ENCODE assay signal across 14 cellular contexts in the genomic region with DNA sequence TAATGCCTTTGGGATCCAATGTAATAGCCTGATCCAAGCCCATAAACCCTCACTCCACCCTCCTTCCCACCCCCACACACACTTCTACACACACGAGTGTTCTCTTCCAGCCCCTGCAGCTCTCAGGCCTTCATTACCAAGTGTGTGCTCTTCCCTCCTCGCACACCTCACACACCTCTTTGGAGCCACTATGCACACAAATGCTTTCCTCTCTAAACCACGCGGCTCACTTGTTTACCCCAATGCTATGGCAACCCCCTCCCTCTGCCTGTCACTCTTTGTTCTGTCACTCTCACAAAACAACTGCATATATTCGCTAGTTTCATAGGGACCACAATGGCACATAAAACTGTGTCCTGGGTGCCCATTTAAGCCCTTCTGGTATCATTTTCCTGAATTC. TPM values are rescaled to one million over a fixed set of nuclear protein-coding genes. Genes with fewer than 3 reads are reported as not detected.
DNase-seq lines count a peak whose midpoint lies in the region; ATAC-seq, FAIRE-seq and TF ChIP-seq lines count a peak whose summit lies in the region.
"Had no signal": no experiment of that assay in that cellular context is flagged by ENCODE, and none has a peak within 500 bp of the region (broad histone marks: within the 10 kb centered on the region; RNA-seq: fewer than 3 reads in every experiment).

No MANE protein-coding gene starts in this region.

- H3K9ac ChIP-seq in GM12878 (ENCODE audit: control insufficient read depth, insufficient read depth, low read length), result no peak overlapping the region

- no peak for ATAC-seq in GM12878
- ATAC-seq in mucosa of descending colon, result peak; percentile 58
- ATAC-seq in GM21515 (IDR thresholded peaks at IDR 0.05; ENCODE audit: unreplicated experiment), result no peak

- TF ChIP-seq CTCF in GM12878 (IDR thresholded peaks at IDR 0.05 in 2 of 3, conservative IDR thresholded peaks at IDR 0.05 in 1 of 3; ENCODE audit: control insufficient read depth in 2 of 3, extremely low read depth in 1 of 3, insufficient read depth in 1 of 3, low read depth in 3 of 3, low read length in 3 of 3) (no peak), mucosa of descending colon (IDR thresholded peaks at IDR 0.05) (no peak)

- POLR2A ChIA-PET in GM12878 (lab: Charles Lee), result interaction anchor here (0.8 to 1.1 kb wide), 3 partner anchors 13 to 58 kb away, joined by 3 to 4 read pairs (median 3); no protein-coding TSS in a partner anchor

- peaks cover 10% of the 10 kb centered on the region for H3K4me1 ChIP-seq in GM12878 (ENCODE audit: control insufficient read depth, insufficient read depth, low read length)
- peaks cover 13% of the 10 kb centered on the region for H3K4me1 ChIP-seq in mucosa of descending colon (ENCODE audit: low read depth)
- H3K4me1 ChIP-seq: pancreas had no signal

- DNase-seq in NCI-H1436 (lab: John Stamatoyannopoulos, UW), result peak; percentile 27
- no peak for DNase-seq in NCI-H1436 treated with DMSO at 0.1 percent for 48 hours (lab: John Stamatoyannopoulos, UW)
- no peak for DNase-seq in HTR-8/SVneo (ENCODE audit: insufficient read length, low spot score)
- no peak for DNase-seq in GM12878 (ENCODE audit: low read depth, low spot score)
- DNase-seq in mucosa of descending colon, result no peak
- DNase-seq in hypothalamus (lab: John Stamatoyannopoulos, UW), result no peak
- DNase-seq in A172 (ENCODE audit: low spot score), result no peak
- DNase-seq: activated CD4-positive, CD25-positive, alpha-beta regulatory T cell treated with anti-CD3 and anti-CD28 coated beads, Interleukin-2, amount 50 U/mL, for 72 hours; foreskin fibroblast; MV-4-11; NCI-H446 treated with DMSO at 0.1 percent for 48 hours; pancreas had no signal

- no peaks in the 10 kb centered on the region for H3K27me3 ChIP-seq in GM12878 (replicated peaks in 1 of 2; ENCODE audit: control insufficient read depth in 2 of 2, insufficient read depth in 2 of 2, low read length in 1 of 2)
- H3K27me3 ChIP-seq: pancreas had no signal

- in situ Hi-C loops in GM12878 (cut with MboI), result no loop called here

- H3K4me2 ChIP-seq in GM12878 (ENCODE audit: control insufficient read depth, insufficient read depth), result no peak overlapping the region

- SMC1A ChIA-PET in GM12878 (lab: Charles Lee; ENCODE audit: uncharacterized antibody, unreplicated experiment), result interaction anchor here (1.1 to 4.4 kb wide), 4 partner anchors 9 to 53 kb away, joined by 3 to 23 read pairs (median 4); no protein-coding TSS in a partner anchor

- H2AFZ ChIP-seq in GM12878 (ENCODE audit: control insufficient read depth, low read depth, low read length), result no peak overlapping the region

- WGBS in GM12878 (ENCODE audit: insufficient coverage, insufficient replicate concordance, low lambda C conversion rate, missing lambda C conversion rate), result 100% methylated on average over 5 of the region's 5 CpGs

- H3K79me2 ChIP-seq in GM12878 (ENCODE audit: control insufficient read depth, insufficient read depth, low read length), result peaks cover 65% of the 10 kb centered on the region

- RAD21 ChIA-PET in GM12878 (lab: Charles Lee; ENCODE audit: unreplicated experiment), result interaction anchor here (0.9 to 1.3 kb wide), 2 partner anchors 17 to 119 kb away, joined by 3 to 4 read pairs; no protein-coding TSS in a partner anchor

- FAIRE-seq in HTR-8/SVneo (lab: Jason Lieb, UNC), result peak; percentile 86
- FAIRE-seq in GM12878 (lab: Jason Lieb, UNC), result no peak
- FAIRE-seq: A204.1, pancreas had no signal

- CTCF ChIA-PET in GM12878 (lab: Yijun Ruan, JAX), result interaction anchor here (1.1 kb wide), 1 partner anchor 15 kb away, joined by 6 read pairs; no protein-coding TSS in a partner anchor

- no peak overlapping the region for H3K27ac ChIP-seq in GM12878 (ENCODE audit: control insufficient read depth, insufficient read depth)
- H3K27ac ChIP-seq: pancreas had no signal

- TF ChIP-seq EP300 in GM12878 (IDR thresholded peaks at IDR 0.05; ENCODE audit: borderline replicate concordance in 1 of 2, control insufficient read depth in 1 of 2, low read depth in 2 of 2, low read length in 2 of 2), result no peak

- no peaks in the 10 kb centered on the region; the same call in 2 of the 3 replicates for H3K9me3 ChIP-seq in GM12878 (replicated peaks; ENCODE audit: control insufficient read depth, insufficient read depth, low read length)
- H3K9me3 ChIP-seq in mucosa of descending colon, result no peaks in the 10 kb centered on the region
- H3K9me3 ChIP-seq: pancreas had no signal

- intact Hi-C loops in GM12878 (cut with micrococcal nuclease; ENCODE audit: unreplicated experiment) (no loop called here), mucosa of descending colon (cut with DNase I, micrococcal nuclease) (no loop called here)

- BruUV-seq in GM12878 (replicated peaks; lab: Mats Ljungman, UMichigan), result no TSS peak

- H4K20me1 ChIP-seq in GM12878 (ENCODE audit: control insufficient read depth, insufficient read depth), result no peaks in the 10 kb centered on the region; the same call in 1 of the 2 replicates

- H3K36me3 ChIP-seq in GM12878 (ENCODE audit: control insufficient read depth in 2 of 2, insufficient read depth in 2 of 2, low read length in 1 of 2), result peaks cover 0 to 1% of the 10 kb centered on the region in 2 experiments; a peak in 1 of 4 replicates
- no peaks in the 10 kb centered on the region for H3K36me3 ChIP-seq in mucosa of descending colon (ENCODE audit: low read depth)
- H3K36me3 ChIP-seq: pancreas had no signal

- H3K4me3 ChIP-seq in GM12878 (no peak overlapping the region), mucosa of descending colon (no peak overlapping the region)
- H3K4me3 ChIP-seq: pancreas had no signal

- TF ChIP-seq RAD21 in GM12878 (IDR thresholded peaks at IDR 0.05; ENCODE audit: insufficient read depth, low read depth, low read length), result no peak

- TF ChIP-seq POLR2A in GM12878 (IDR thresholded peaks at IDR 0.05; ENCODE audit: low read depth, low read length), result no peak

TF ChIP-seq in GM12878, 131 proteins besides CTCF, POLR2A, EP300 and RAD21:
- TF ChIP-seq IRF3 (IDR thresholded peaks at IDR 0.05) (no peak), PBX3 (IDR thresholded peaks at IDR 0.05; ENCODE audit: insufficient replicate concordance, low read depth, low read length) (peak; percentile 60)
- TF ChIP-seq, protein P1, sequence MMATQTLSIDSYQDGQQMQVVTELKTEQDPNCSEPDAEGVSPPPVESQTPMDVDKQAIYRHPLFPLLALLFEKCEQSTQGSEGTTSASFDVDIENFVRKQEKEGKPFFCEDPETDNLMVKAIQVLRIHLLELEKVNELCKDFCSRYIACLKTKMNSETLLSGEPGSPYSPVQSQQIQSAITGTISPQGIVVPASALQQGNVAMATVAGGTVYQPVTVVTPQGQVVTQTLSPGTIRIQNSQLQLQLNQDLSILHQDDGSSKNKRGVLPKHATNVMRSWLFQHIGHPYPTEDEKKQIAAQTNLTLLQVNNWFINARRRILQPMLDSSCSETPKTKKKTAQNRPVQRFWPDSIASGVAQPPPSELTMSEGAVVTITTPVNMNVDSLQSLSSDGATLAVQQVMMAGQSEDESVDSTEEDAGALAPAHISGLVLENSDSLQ (IDR thresholded peaks at IDR 0.05), result peak; percentile 87
TF ChIP-seq in GM12878: peak in this region for 2.

RNA-seq across cellular contexts. Expression of gene PPP2R5E, which starts 35.1 kb away (rescaled TPM):
- total RNA-seq in GM12878 (2013; cell fraction: nucleolus; rRNA removed), result 48.3 and 49.2 TPM in 2 replicates
- total RNA-seq in GM12878 (2014; rRNA removed), result 11.4 and 13.4 TPM in 2 replicates
- 25.5 and 26.4 TPM in 2 replicates for total RNA-seq in GM12878 (2014; rRNA removed; fragmentation: Illumina TruSeq; extraction: Trizol)
- total RNA-seq in GM12878 (2021), result 51.3 and 56.2 TPM in 2 replicates
- polyA plus RNA-seq in GM12878 (2011; ENCODE audit: low read depth), result 8.1 TPM
- polyA plus RNA-seq in GM12878 (2011; rRNA removed), result 19.0 and 32.9 TPM in 2 replicates
- polyA plus RNA-seq in GM12878 (2011; cell fraction: cytosol; rRNA removed), result 6.2 and 8.1 TPM in 2 replicates
- polyA plus RNA-seq in GM12878 (2011; cell fraction: nucleus; rRNA removed), result 8.8 and 10.2 TPM in 2 replicates
- polyA plus RNA-seq in GM12878 (2012), result 15.6 and 21.9 TPM in 2 replicates
- polyA plus RNA-seq in GM12878 (2014; fragmentation: Illumina TruSeq; extraction: Trizol), result 29.4 and 39.7 TPM in 2 replicates
- 10 to 100 TPM; 13.1 to 13.3 TPM for polyA plus RNA-seq in GM12878 (2014; fragmentation: Nextera tagmentation; extraction: Ambion mirVana)
- polyA plus RNA-seq in GM12878 (2014; rRNA removed), result 11.7 and 12.7 TPM in 2 replicates
- 10 to 100 TPM; 43.3 TPM for polyA plus RNA-seq in GM12878 (2016; fragmentation: Nextera tagmentation; extraction: Ambion mirVana)
- polyA minus RNA-seq in GM12878 (2011; rRNA and poly(A)+ RNA removed), result 21.2 and 29.3 TPM in 2 replicates
- 18.0 and 20.7 TPM in 2 replicates for polyA minus RNA-seq in GM12878 (2011; cell fraction: cytosol; rRNA and poly(A)+ RNA removed)
- 13.1 and 27.4 TPM in 2 replicates for polyA minus RNA-seq in GM12878 (2011; cell fraction: nucleus; rRNA and poly(A)+ RNA removed)
- 10 to 100 TPM; 45.3 to 54.1 (median 51.6) TPM for total RNA-seq in mucosa of descending colon
- 11.7 and 12.6 TPM in 2 replicates for total RNA-seq in A172 (2014; rRNA removed; shearing (Covaris generic))
